ENCODE assay signal across 20 cellular contexts in the genomic region with DNA sequence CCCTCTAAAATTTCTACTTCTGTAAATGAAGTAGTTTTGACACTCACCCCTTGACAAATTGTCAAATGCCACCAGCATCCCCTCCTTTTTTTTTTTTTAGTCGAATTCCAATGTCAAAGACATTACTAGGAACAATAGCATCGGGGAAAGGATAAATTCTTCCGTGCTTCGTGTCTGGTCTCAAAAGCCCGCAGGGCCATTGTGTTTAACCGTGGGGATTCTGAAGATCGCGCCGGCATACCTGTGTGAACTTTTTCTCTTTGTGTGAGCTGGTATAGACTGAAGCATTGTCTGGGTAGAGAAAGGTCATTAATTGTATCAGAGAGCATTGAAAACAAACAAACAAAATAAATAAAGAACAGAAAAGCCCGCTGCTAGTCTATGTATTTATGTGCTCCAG.
"Had no signal": no experiment of that assay in that cellular context is flagged by ENCODE, and none has a peak within 500 bp of the region (broad histone marks: within the 10 kb centered on the region; RNA-seq: fewer than 3 reads in every experiment).

No MANE protein-coding gene starts in this region.

- H3K79me2 ChIP-seq: parathyroid adenoma had no signal

- H3K9me3 ChIP-seq: gastrocnemius medialis, left lung, neutrophil, right lobe of liver, stomach, tibial artery, upper lobe of left lung had no signal

- H3K9ac ChIP-seq: parathyroid adenoma had no signal

- H3K4me1 ChIP-seq: gastrocnemius medialis, left lung, parathyroid adenoma, right lobe of liver, upper lobe of left lung had no signal

- H3K4me3 Mint-ChIP-seq: effector memory CD8-positive, alpha-beta T cell; natural killer cell; stimulated activated effector memory CD8-positive, alpha-beta T cell treated with anti-CD3 and anti-CD28 coated beads, Interleukin-12 subunit alpha, Interleukin-12 subunit beta, amount 100 ng/mL, for 72 hours had no signal

- H3K27me3 ChIP-seq: gastrocnemius medialis, right lobe of liver, stomach, tibial artery, upper lobe of left lung had no signal

- DNase-seq: cerebellar nuclear complex; cortex of kidney; effector memory CD8-positive, alpha-beta T cell; gastrocnemius medialis; head of caudate nucleus; left cardiac atrium; left lung; natural killer cell; right lobe of liver; small intestine; stimulated activated CD4-positive, alpha-beta T cell treated with anti-CD3 and anti-CD28 coated beads, Interleukin-15, amount 100 ng/mL, for 24 hours; stimulated activated CD4-positive, alpha-beta T cell treated with anti-CD3 and anti-CD28 coated beads, Interleukin-4, amount 100 ng/mL, for 24 hours; stimulated activated naive CD4-positive, alpha-beta T cell treated with Interleukin-2 at 50 U/mL for 16 hours; stomach; tibial artery; upper lobe of left lung had no signal

- H3K36me3 ChIP-seq: gastrocnemius medialis, left lung, neutrophil, right lobe of liver, stomach, tibial artery, upper lobe of left lung had no signal

- ATAC-seq: effector memory CD8-positive, alpha-beta T cell; gastrocnemius medialis; left cardiac atrium; left lung; natural killer cell; right lobe of liver; stimulated activated effector memory CD8-positive, alpha-beta T cell treated with anti-CD3 and anti-CD28 coated beads, Interleukin-12 subunit alpha, Interleukin-12 subunit beta, amount 100 ng/mL, for 72 hours had no signal

- H3K36me3 Mint-ChIP-seq: natural killer cell; stimulated activated effector memory CD8-positive, alpha-beta T cell treated with anti-CD3 and anti-CD28 coated beads, Interleukin-12 subunit alpha, Interleukin-12 subunit beta, amount 100 ng/mL, for 72 hours had no signal

- H3K4me3 ChIP-seq: gastrocnemius medialis, left lung, right lobe of liver, stomach, tibial artery, upper lobe of left lung had no signal

- H3K9me3 Mint-ChIP-seq: effector memory CD8-positive, alpha-beta T cell; natural killer cell had no signal

- H3K4me1 Mint-ChIP-seq: stimulated activated effector memory CD8-positive, alpha-beta T cell treated with anti-CD3 and anti-CD28 coated beads, Interleukin-12 subunit alpha, Interleukin-12 subunit beta, amount 100 ng/mL, for 72 hours had no signal

- H2AFZ ChIP-seq: parathyroid adenoma had no signal

- H3K27ac Mint-ChIP-seq: effector memory CD8-positive, alpha-beta T cell; natural killer cell; progenitor cell of endocrine pancreas; stimulated activated effector memory CD8-positive, alpha-beta T cell treated with anti-CD3 and anti-CD28 coated beads, Interleukin-12 subunit alpha, Interleukin-12 subunit beta, amount 100 ng/mL, for 72 hours had no signal

- H3K27ac ChIP-seq: gastrocnemius medialis, left lung, neutrophil, parathyroid adenoma, right lobe of liver, stomach, tibial artery, upper lobe of left lung had no signal
